ENCODE assay signal across 9 cellular contexts in genomic region chr2:113848758-113849460, GRCh38. TPM values are rescaled to one million over a fixed set of nuclear protein-coding genes. Genes with fewer than 3 reads are reported as not detected.
A peak's percentile ranks its signal among the peaks of the same experiment; 100 is the strongest.
DNase-seq lines count a peak whose midpoint lies in the region; ATAC-seq lines count a peak whose summit lies in the region.
"Had no signal": no experiment of that assay in that cellular context is flagged by ENCODE, and none has a peak within 500 bp of the region (broad histone marks: within the 10 kb centered on the region; RNA-seq: fewer than 3 reads in every experiment).

No MANE protein-coding gene starts in this region.

- H3K4me3 Mint-ChIP-seq in activated T-helper 17 cell treated with anti-CD3 and anti-CD28 coated beads, Interleukin-2, amount 50 U/mL, for 72 hours, result peak overlapping the region; percentile 42

- peak; percentile 61 for ATAC-seq in HG02938 (IDR thresholded peaks at IDR 0.05; ENCODE audit: unreplicated experiment)
- ATAC-seq in activated T-helper 17 cell treated with anti-CD3 and anti-CD28 coated beads, Interleukin-2, amount 50 U/mL, for 72 hours (replicated peaks), result peak; percentile 97

- H3K9me3 Mint-ChIP-seq in activated T-helper 17 cell treated with anti-CD3 and anti-CD28 coated beads, Interleukin-2, amount 50 U/mL, for 72 hours, result peaks cover 4% of the 10 kb centered on the region

- no peaks in the 10 kb centered on the region for H3K27me3 Mint-ChIP-seq in activated T-helper 17 cell treated with anti-CD3 and anti-CD28 coated beads, Interleukin-2, amount 50 U/mL, for 72 hours

- peak; percentile 9 for DNase-seq in NK-92 treated with Interleukin-12 subunit alpha and Interleukin-12 subunit beta, amount 100 ng/mL, for 24 hours (lab: John Stamatoyannopoulos, UW)
- DNase-seq in NK-92 (lab: John Stamatoyannopoulos, UW; ENCODE audit: unreplicated experiment), result no peak
- DNase-seq in stimulated activated CD4-positive, alpha-beta T cell treated with anti-CD3 and anti-CD28 coated beads, Interleukin-1b, Interleukin-23, amount 100 ng/mL, for 48 hours, result peak; percentile 72
- no peak for DNase-seq in iPS-NIHi7 (ENCODE audit: extremely low spot score)
- no peak for DNase-seq in islet precursor cell
- no peak for DNase-seq in inferior parietal cortex (ENCODE audit: extremely low spot score)
- DNase-seq: 8988T had no signal

- peaks cover 22% of the 10 kb centered on the region for H3K36me3 Mint-ChIP-seq in activated T-helper 17 cell treated with anti-CD3 and anti-CD28 coated beads, Interleukin-2, amount 50 U/mL, for 72 hours (ENCODE audit: low read depth)

- H3K4me1 Mint-ChIP-seq in activated T-helper 17 cell treated with anti-CD3 and anti-CD28 coated beads, Interleukin-2, amount 50 U/mL, for 72 hours, result peaks cover 14% of the 10 kb centered on the region

- peak overlapping the region; percentile 85 for H3K27ac Mint-ChIP-seq in activated T-helper 17 cell treated with anti-CD3 and anti-CD28 coated beads, Interleukin-2, amount 50 U/mL, for 72 hours

RNA-seq across cellular contexts. Expression of gene ACTR3, which starts 41.0 kb away (rescaled TPM):
- 100 to 1,000 TPM; 441 to 618 TPM for total RNA-seq in activated T-helper 17 cell treated with anti-CD3 and anti-CD28 coated beads, Interleukin-2, amount 50 U/mL, for 72 hours

Comparison
In these comparisons a context has a peak if more than half of its experiments do, and no peak if none do; other contexts are left out.
1. DNase-seq: peak in NK-92 treated with Interleukin-12 subunit alpha and Interleukin-12 subunit beta, amount 100 ng/mL, for 24 hours (single experiment) and stimulated activated CD4-positive, alpha-beta T cell treated with anti-CD3 and anti-CD28 coated beads, Interleukin-1b, Interleukin-23, amount 100 ng/mL, for 48 hours (single experiment); none in NK-92 (single experiment), iPS-NIHi7 (single experiment), islet precursor cell (single experiment) and inferior parietal cortex (single experiment).